In genomic region chr12:49556391-49557186, GRCh38 we compare ENCODE assay signal across 31 cellular contexts. TPM values are rescaled to one million over a fixed set of nuclear protein-coding genes. Genes with fewer than 3 reads are reported as not detected.
DNase-seq lines count a peak whose midpoint lies in the region; ATAC-seq and TF ChIP-seq lines count a peak whose summit lies in the region.
"Had no signal": no experiment of that assay in that cellular context is flagged by ENCODE, and none has a peak within 500 bp of the region (broad histone marks: within the 10 kb centered on the region; RNA-seq: fewer than 3 reads in every experiment).

No MANE protein-coding gene starts in this region.

- no peak for ATAC-seq in activated T-cell treated with anti-CD3 and anti-CD28 coated beads, Interleukin-2, amount 50 U/mL, for 72 hours (replicated peaks in 1 of 2)
- no peak for ATAC-seq in HCT116
- no peak for ATAC-seq in GM21390 (IDR thresholded peaks at IDR 0.05; ENCODE audit: unreplicated experiment)
- ATAC-seq: activated naive CD4-positive, alpha-beta T cell treated with anti-CD3 and anti-CD28 coated beads, Interleukin-2, amount 50 U/mL, for 72 hours; body of pancreas; naive thymus-derived CD4-positive, alpha-beta T cell had no signal

- POLR2A ChIA-PET in HCT116 (lab: Charles Lee) = no interaction called here

- H3K36me3 Mint-ChIP-seq in activated T-cell treated with anti-CD3 and anti-CD28 coated beads, Interleukin-2, amount 50 U/mL, for 24 hours (ENCODE audit: low read depth) = peaks cover 51% of the 10 kb centered on the region
- no peaks in the 10 kb centered on the region for H3K36me3 Mint-ChIP-seq in activated T-cell treated with anti-CD3 and anti-CD28 coated beads, Interleukin-2, amount 50 U/mL, for 72 hours (ENCODE audit: insufficient read depth in 2 of 2)
- H3K36me3 Mint-ChIP-seq: activated naive CD4-positive, alpha-beta T cell treated with anti-CD3 and anti-CD28 coated beads, Interleukin-2, amount 50 U/mL, for 72 hours had no signal

- H3K27me3 Mint-ChIP-seq in activated T-cell treated with anti-CD3 and anti-CD28 coated beads, Interleukin-2, amount 50 U/mL, for 24 hours = no peaks in the 10 kb centered on the region
- no peaks in the 10 kb centered on the region for H3K27me3 Mint-ChIP-seq in activated T-cell treated with anti-CD3 and anti-CD28 coated beads, Interleukin-2, amount 50 U/mL, for 72 hours (ENCODE audit: low read depth)

- H3K9me3 ChIP-seq in HCT116 (ENCODE audit: control insufficient read depth in 1 of 2, insufficient read depth in 1 of 2, low read depth in 1 of 2, low read length in 2 of 2) (no peaks in the 10 kb centered on the region), osteoblast (ENCODE audit: low read depth, low read length) (no peaks in the 10 kb centered on the region)
- H3K9me3 ChIP-seq: A549, body of pancreas had no signal

- no peak for TF ChIP-seq POLR2A in HCT116 (IDR thresholded peaks at IDR 0.05; ENCODE audit: borderline replicate concordance, extremely low read depth, insufficient read depth, insufficient read length)

- H3K4me3 Mint-ChIP-seq in activated T-cell treated with anti-CD3 and anti-CD28 coated beads, Interleukin-2, amount 50 U/mL, for 24 hours = no peak overlapping the region
- H3K4me3 Mint-ChIP-seq in activated T-cell treated with anti-CD3 and anti-CD28 coated beads, Interleukin-2, amount 50 U/mL, for 72 hours = no peak overlapping the region
- H3K4me3 Mint-ChIP-seq: activated T-helper 1 cell treated with anti-CD3 and anti-CD28 coated beads, Interleukin-12 subunit alpha, Interleukin-12 subunit beta, Interleukin-2, Interleukin-4 antibody, amounts not matched to agents 30 ng/mL and 10 ng/mL and 1 ng/mL, durations not matched to agents 14 hours and 24 hours and 36 hours; naive thymus-derived CD4-positive, alpha-beta T cell; T-helper 2 cell treated with Interferon-gamma antibody and Interleukin-4, amounts not matched to agents 5 μg/mL and 100 μg/mL, for 36 hours had no signal

- CTCF ChIA-PET in HCT116 (lab: Charles Lee) = interaction anchor here (2.1 kb wide), 1 partner anchor 198 kb away, joined by 8 read pairs; no protein-coding TSS in a partner anchor

- DNase-seq in activated T-cell treated with anti-CD3 and anti-CD28 coated beads, Interleukin-2, amount 50 U/mL, for 24 hours = no peak
- DNase-seq in activated T-cell treated with anti-CD3 and anti-CD28 coated beads, Interleukin-2, amount 50 U/mL, for 72 hours = no peak
- DNase-seq in HCT116 (ENCODE audit: low read depth, low spot score) (no peak), osteoblast (ENCODE audit: insufficient read length, low spot score, missing footprints) (peak; percentile 61), Kasumi-1 (lab: John Stamatoyannopoulos, UW) (no peak), EL (no peak)
- DNase-seq: activated CD4-positive, alpha-beta T cell treated with anti-CD3 and anti-CD28 coated beads for 4 hours; AML-193; body of pancreas; effector CD4-positive, alpha-beta T cell; GDM1; HCEC 1CT; islet precursor cell; Karpas-422; midbrain; naive thymus-derived CD4-positive, alpha-beta T cell; NCI-H146; NCI-H446; NCI-H82; RPMI8226; small intestine; stimulated activated CD4-positive, alpha-beta T cell treated with anti-CD3 and anti-CD28 coated beads, Interleukin-1b, Interleukin-23, amount 100 ng/mL, for 48 hours; stimulated activated CD8-positive, alpha-beta memory T cell treated with anti-CD3 and anti-CD28 coated beads, Interleukin-4, amount 100 ng/mL, for 48 hours; trophoblast cell had no signal

- TF ChIP-seq RAD21 in HCT116 (IDR thresholded peaks at IDR 0.05; ENCODE audit: low read depth) = no peak

- RAD21 ChIA-PET in HCT116 (lab: Charles Lee; ENCODE audit: low non-redundant PET in 1 of 2, low total read pairs in 2 of 2, uncharacterized antibody in 2 of 2, unreplicated experiment in 2 of 2) = no interaction called here

- peaks cover 12% of the 10 kb centered on the region for H3K4me1 Mint-ChIP-seq in activated T-cell treated with anti-CD3 and anti-CD28 coated beads, Interleukin-2, amount 50 U/mL, for 24 hours (ENCODE audit: low read depth)
- H3K4me1 Mint-ChIP-seq in activated T-cell treated with anti-CD3 and anti-CD28 coated beads, Interleukin-2, amount 50 U/mL, for 72 hours (ENCODE audit: low read depth) = no peaks in the 10 kb centered on the region

- intact Hi-C loops in HCT116 (cut with micrococcal nuclease) = no loop called here

- H4K20me1 ChIP-seq in HCT116 (ENCODE audit: insufficient read depth) = no peaks in the 10 kb centered on the region
- no peaks in the 10 kb centered on the region for H4K20me1 ChIP-seq in osteoblast (ENCODE audit: insufficient read depth, low read length)

- H2AFZ ChIP-seq in HCT116 (ENCODE audit: low read depth, low read length, poor library complexity, severe bottlenecking) (no peak overlapping the region), osteoblast (ENCODE audit: low read length) (no peak overlapping the region)

- H3K27me3 ChIP-seq in HCT116 (ENCODE audit: insufficient read depth, low read length) (no peaks in the 10 kb centered on the region), osteoblast (ENCODE audit: insufficient read depth, low read length) (peaks cover 11% of the 10 kb centered on the region)
- H3K27me3 ChIP-seq: body of pancreas had no signal

- no peak overlapping the region for H3K9ac ChIP-seq in HCT116 (ENCODE audit: low read length)

- H3K4me2 ChIP-seq in HCT116 (ENCODE audit: low read length) (no peak overlapping the region), osteoblast (ENCODE audit: insufficient read depth, low read length) (no peak overlapping the region)
- H3K4me2 ChIP-seq: A549 had no signal

- no peaks in the 10 kb centered on the region for H3K9me2 ChIP-seq in HCT116 (ENCODE audit: insufficient read depth)

- peak overlapping the region; percentile 33 for H3K27ac Mint-ChIP-seq in activated T-cell treated with anti-CD3 and anti-CD28 coated beads, Interleukin-2, amount 50 U/mL, for 24 hours
- no peak overlapping the region for H3K27ac Mint-ChIP-seq in activated T-cell treated with anti-CD3 and anti-CD28 coated beads, Interleukin-2, amount 50 U/mL, for 72 hours
- H3K27ac Mint-ChIP-seq: activated T-helper 1 cell treated with anti-CD3 and anti-CD28 coated beads, Interleukin-12 subunit alpha, Interleukin-12 subunit beta, Interleukin-2, Interleukin-4 antibody, amounts not matched to agents 30 ng/mL and 10 ng/mL and 1 ng/mL, durations not matched to agents 14 hours and 24 hours and 36 hours; T-helper 2 cell treated with Interferon-gamma antibody and Interleukin-4, amounts not matched to agents 5 μg/mL and 100 μg/mL, for 36 hours had no signal

- H3K36me3 ChIP-seq in HCT116 (ENCODE audit: control insufficient read depth in 1 of 2, insufficient read depth in 2 of 2, low read length in 2 of 2) = peaks cover 4 to 24% of the 10 kb centered on the region in 2 experiments
- peaks cover 29% of the 10 kb centered on the region for H3K36me3 ChIP-seq in osteoblast (ENCODE audit: insufficient read depth, low read length)

- no peaks in the 10 kb centered on the region for H3K9me3 Mint-ChIP-seq in activated T-cell treated with anti-CD3 and anti-CD28 coated beads, Interleukin-2, amount 50 U/mL, for 24 hours
- no peaks in the 10 kb centered on the region for H3K9me3 Mint-ChIP-seq in activated T-cell treated with anti-CD3 and anti-CD28 coated beads, Interleukin-2, amount 50 U/mL, for 72 hours
- H3K9me3 Mint-ChIP-seq: activated naive CD4-positive, alpha-beta T cell treated with anti-CD3 and anti-CD28 coated beads, Interleukin-2, amount 50 U/mL, for 72 hours; activated T-helper 1 cell treated with anti-CD3 and anti-CD28 coated beads, Interleukin-12 subunit alpha, Interleukin-12 subunit beta, Interleukin-2, Interleukin-4 antibody, amounts not matched to agents 30 ng/mL and 10 ng/mL and 1 ng/mL, durations not matched to agents 14 hours and 24 hours and 36 hours; naive thymus-derived CD4-positive, alpha-beta T cell; T-helper 2 cell treated with Interferon-gamma antibody and Interleukin-4, amounts not matched to agents 5 μg/mL and 100 μg/mL, for 36 hours had no signal

- H3K4me1 ChIP-seq in HCT116 (ENCODE audit: control insufficient read depth in 1 of 2, insufficient read depth in 2 of 2, low read length in 2 of 2) (peaks cover 0 to 5% of the 10 kb centered on the region in 2 experiments; a peak in 2 of 4 replicates), osteoblast (ENCODE audit: insufficient read depth, low read length) (no peaks in the 10 kb centered on the region)
- H3K4me1 ChIP-seq: A549 had no signal

- H3K4me3 ChIP-seq in HCT116 (replicated peaks in 1 of 2; ENCODE audit: low read depth in 1 of 2, low read length in 2 of 2) (no peak overlapping the region), osteoblast (ENCODE audit: insufficient read depth, low read length) (no peak overlapping the region)
- H3K4me3 ChIP-seq: A549, body of pancreas, SK-N-MC had no signal

- no peaks in the 10 kb centered on the region for H3K79me2 ChIP-seq in HCT116 (ENCODE audit: insufficient read depth, low read length)
- no peaks in the 10 kb centered on the region for H3K79me2 ChIP-seq in osteoblast (ENCODE audit: insufficient read depth, low read length)

- no peak for TF ChIP-seq CTCF in HCT116 (IDR thresholded peaks at IDR 0.05 in 2 of 3, conservative IDR thresholded peaks at IDR 0.05 in 1 of 3; ENCODE audit: borderline replicate concordance in 1 of 3, insufficient read depth in 1 of 3, low read depth in 2 of 3, low read length in 2 of 3)
- no peak for TF ChIP-seq CTCF in osteoblast (IDR thresholded peaks at IDR 0.05; ENCODE audit: extremely low read depth, low read depth, low read length)

- BruUV-seq in HCT116 (replicated peaks; lab: Mats Ljungman, UMichigan) = TSS peak; percentile 7

- H3K27ac ChIP-seq in HCT116 (ENCODE audit: low read depth, low read length) (no peak overlapping the region), angular gyrus (ENCODE audit: low read depth, low read length) (peak overlapping the region; percentile 78), osteoblast (ENCODE audit: low read depth, low read length) (no peak overlapping the region)
- H3K27ac ChIP-seq: A549, body of pancreas, SK-N-MC had no signal

TF ChIP-seq in HCT116, 20 proteins besides CTCF, POLR2A, EP300 and RAD21 (continues in another document):
- TF ChIP-seq SIN3A (IDR thresholded peaks at IDR 0.05; ENCODE audit: low read depth) (no peak), TCF7L2 (IDR thresholded peaks at IDR 0.05; ENCODE audit: borderline replicate concordance, extremely low read depth, insufficient read depth, insufficient read length) (no peak)

RNA-seq across cellular contexts. Expression of gene MCRS1, which starts 11.4 kb away (rescaled TPM):
- 10 to 100 TPM; 59.4 to 73.8 TPM for total RNA-seq in activated T-cell treated with anti-CD3 and anti-CD28 coated beads, Interleukin-2, amount 50 U/mL, for 72 hours
- total RNA-seq in HCT116 (2021; ENCODE audit: unreplicated experiment) (91.9 TPM), osteoblast (51.0 and 56.5 TPM in 2 replicates)
- polyA plus RNA-seq in HCT116 (2012) = 72.1 and 82.4 TPM in 2 replicates

RNA-seq across cellular contexts. Expression of gene KCNH3, which starts 17.8 kb away (rescaled TPM):
- 1 to 10 TPM; 1.5 to 1.7 TPM for total RNA-seq in activated T-cell treated with anti-CD3 and anti-CD28 coated beads, Interleukin-2, amount 50 U/mL, for 72 hours
- total RNA-seq in HCT116 (2021; ENCODE audit: unreplicated experiment) (35.3 TPM), osteoblast (not detected in 2 replicates)
- polyA plus RNA-seq in HCT116 (2012) = 20.4 and 22.5 TPM in 2 replicates

RNA-seq across cellular contexts. Expression of gene FAM186B, which starts 48.9 kb away (rescaled TPM):
- total RNA-seq in activated T-cell treated with anti-CD3 and anti-CD28 coated beads, Interleukin-2, amount 50 U/mL, for 72 hours = under 1 TPM; 0.74 to 0.82 TPM
- total RNA-seq in HCT116 (2021; ENCODE audit: unreplicated experiment) (0.42 TPM), osteoblast (0.59 and 0.72 TPM in 2 replicates)
- 0.43 and 0.44 TPM in 2 replicates for polyA plus RNA-seq in HCT116 (2012)

Comparison
In these comparisons a context has a peak if more than half of its experiments do, and no peak if none do; other contexts are left out.
1. RNA of gene KCNH3, which starts 17.8 kb away (total RNA-seq): 35.3 TPM in HCT116 (single experiment); 1.5 to 1.7 TPM in activated T-cell treated with anti-CD3 and anti-CD28 coated beads, Interleukin-2, amount 50 U/mL, for 72 hours and not detected in osteoblast; every median in the first group is over 10 times any median in the second.